ENCODE assay signal across 1 cellular context in the genomic region with DNA sequence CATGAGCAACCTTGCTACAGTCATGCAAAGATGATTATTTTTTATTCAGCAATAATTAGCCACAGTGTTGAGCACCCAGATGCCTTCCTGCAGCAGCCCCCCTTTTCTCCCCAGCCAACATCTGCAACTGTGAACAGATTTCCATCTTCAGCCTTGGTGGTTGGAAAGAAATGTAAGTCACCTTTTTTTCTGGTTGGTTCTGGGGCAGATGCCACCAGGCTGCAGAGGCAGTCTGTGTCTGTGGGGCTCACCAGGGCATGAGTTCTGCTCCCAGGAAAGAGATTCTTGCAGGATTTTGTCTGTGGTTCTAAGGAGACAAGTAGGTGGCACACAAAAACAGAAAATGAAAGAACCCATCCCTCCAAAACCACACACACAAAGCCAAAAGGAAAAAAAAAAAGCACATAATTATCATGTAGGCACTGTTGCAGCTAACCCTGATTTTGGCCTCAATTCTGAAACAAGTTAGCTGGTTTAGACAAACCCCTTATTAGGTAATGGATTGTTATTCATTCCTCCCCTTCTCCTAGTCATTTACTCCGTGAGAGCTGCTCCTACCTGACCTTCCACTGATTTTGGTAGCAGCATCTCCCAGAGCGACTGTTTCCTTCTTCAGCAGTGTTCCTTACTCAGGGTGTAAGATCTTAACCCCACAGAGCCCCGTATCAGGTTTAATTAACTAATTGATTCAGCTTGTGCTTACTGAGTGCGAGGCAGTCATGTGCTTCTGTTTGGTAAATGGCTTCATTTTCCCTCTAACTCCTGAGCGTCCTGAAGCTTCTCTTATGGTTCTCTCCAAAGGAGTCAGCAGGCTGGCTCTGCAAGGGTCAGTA.
TF ChIP-seq lines count a peak whose summit lies in the region.

No MANE protein-coding gene starts in this region.

TF ChIP-seq in HCT116, 20 proteins besides CTCF, POLR2A, EP300 and RAD21 (continued from another document):
- TF ChIP-seq REST (IDR thresholded peaks at IDR 0.05; ENCODE audit: low read depth), result no peak
- TF ChIP-seq CBX3 (IDR thresholded peaks at IDR 0.05; ENCODE audit: low read depth), result no peak
- TF ChIP-seq, protein P1, sequence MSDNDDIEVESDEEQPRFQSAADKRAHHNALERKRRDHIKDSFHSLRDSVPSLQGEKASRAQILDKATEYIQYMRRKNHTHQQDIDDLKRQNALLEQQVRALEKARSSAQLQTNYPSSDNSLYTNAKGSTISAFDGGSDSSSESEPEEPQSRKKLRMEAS (IDR thresholded peaks at IDR 0.05), result no peak
- no peak for TF ChIP-seq TCF7L2 (IDR thresholded peaks at IDR 0.05; ENCODE audit: borderline replicate concordance, extremely low read depth, insufficient read depth, insufficient read length)
- TF ChIP-seq EZH2 (IDR thresholded peaks at IDR 0.05), result no peak
